In genomic region chr14:91185721-91186120, GRCh38 we compare ENCODE assay signal across 32 cellular contexts. TPM values are rescaled to one million over a fixed set of nuclear protein-coding genes. Genes with fewer than 3 reads are reported as not detected.
DNase-seq lines count a peak whose midpoint lies in the region; ATAC-seq, FAIRE-seq and TF ChIP-seq lines count a peak whose summit lies in the region.
"Had no signal": no experiment of that assay in that cellular context is flagged by ENCODE, and none has a peak within 500 bp of the region (broad histone marks: within the 10 kb centered on the region; RNA-seq: fewer than 3 reads in every experiment).

No MANE protein-coding gene starts in this region.

- H3K27me3 Mint-ChIP-seq in CD8-positive, alpha-beta T cell (ENCODE audit: low read depth), result no peaks in the 10 kb centered on the region
- H3K27me3 Mint-ChIP-seq: activated B cell treated with CpG ODN at 0.5 μM for 24 hours; activated CD4-positive, alpha-beta T cell treated with anti-CD3 and anti-CD28 coated beads, Interleukin-2, amount 10 ng/mL, durations not matched to agents 7 days and 5 days; activated naive CD8-positive, alpha-beta T cell treated with anti-CD3 and anti-CD28 coated beads, Interleukin-2, amount 10 ng/mL, durations not matched to agents 7 days and 5 days; activated T-cell treated with anti-CD3 and anti-CD28 coated beads, Interleukin-2, amount 50 U/mL, for 24 hours; CD4-positive, CD25-positive, alpha-beta regulatory T cell; T-cell had no signal

- no peak overlapping the region for H3K27ac ChIP-seq in fibroblast of lung (ENCODE audit: insufficient read depth, low read length)
- no peak overlapping the region for H3K27ac ChIP-seq in CD8-positive, alpha-beta T cell (ENCODE audit: low read depth, low read length)
- H3K27ac ChIP-seq: colonic mucosa, epithelial cell of prostate, gastroesophageal sphincter, lower lobe of right lung, psoas muscle, SJSA1, tibial nerve had no signal

- H3K4me2 ChIP-seq in fibroblast of lung (ENCODE audit: extremely low read depth, insufficient read depth, low read length), result no peak overlapping the region

- H3K36me3 Mint-ChIP-seq in stimulated activated effector memory CD8-positive, alpha-beta T cell treated with anti-CD3 and anti-CD28 coated beads, Interleukin-12 subunit alpha, Interleukin-12 subunit beta, amount 100 ng/mL, for 72 hours, result peaks cover 93% of the 10 kb centered on the region
- peaks cover 75% of the 10 kb centered on the region for H3K36me3 Mint-ChIP-seq in CD8-positive, alpha-beta T cell

- H3K27me3 ChIP-seq in fibroblast of lung (ENCODE audit: control insufficient read depth, insufficient read depth, low read length), result no peaks in the 10 kb centered on the region
- no peaks in the 10 kb centered on the region for H3K27me3 ChIP-seq in CD8-positive, alpha-beta T cell (ENCODE audit: insufficient read depth, low read length)
- H3K27me3 ChIP-seq: colonic mucosa, gastroesophageal sphincter, SJSA1, tibial nerve had no signal

- peaks cover 7% of the 10 kb centered on the region for H3K4me1 Mint-ChIP-seq in stimulated activated effector memory CD8-positive, alpha-beta T cell treated with anti-CD3 and anti-CD28 coated beads, Interleukin-12 subunit alpha, Interleukin-12 subunit beta, amount 100 ng/mL, for 72 hours
- H3K4me1 Mint-ChIP-seq in CD8-positive, alpha-beta T cell (ENCODE audit: low read depth), result no peaks in the 10 kb centered on the region
- H3K4me1 Mint-ChIP-seq: activated B cell treated with CpG ODN at 0.5 μM for 24 hours, H9 had no signal

- no peak for ATAC-seq in stimulated activated effector memory CD8-positive, alpha-beta T cell treated with anti-CD3 and anti-CD28 coated beads, Interleukin-12 subunit alpha, Interleukin-12 subunit beta, amount 100 ng/mL, for 72 hours
- no peak for ATAC-seq in CD8-positive, alpha-beta T cell
- ATAC-seq: gastroesophageal sphincter, GM12878, lower lobe of right lung, natural killer cell, sciatic nerve, T-cell had no signal

- H3K4me3 ChIP-seq in fibroblast of lung (replicated peaks in 1 of 4; ENCODE audit: control extremely low read depth in 1 of 4, insufficient read depth in 1 of 4, low read depth in 3 of 4, low read length in 4 of 4), result no peak overlapping the region
- no peak overlapping the region for H3K4me3 ChIP-seq in CD8-positive, alpha-beta T cell (ENCODE audit: low read depth, low read length)
- H3K4me3 ChIP-seq: colonic mucosa, gastroesophageal sphincter, GM12878, lower lobe of right lung, psoas muscle, SJSA1, tibial nerve had no signal

- DNase-seq in ELR (ENCODE audit: low read depth), result peak; percentile 64
- DNase-seq in LHCN-M2 (ENCODE audit: low read depth), result peak; percentile 77
- DNase-seq in fibroblast of lung (ENCODE audit: low read depth in 2 of 2), result peak; percentile 17 to 54
- DNase-seq in urothelium cell line (ENCODE audit: low spot score), result no peak
- no peak for DNase-seq in stimulated activated effector memory CD8-positive, alpha-beta T cell treated with anti-CD3 and anti-CD28 coated beads, Interleukin-12 subunit alpha, Interleukin-12 subunit beta, amount 100 ng/mL, for 72 hours (ENCODE audit: low spot score in 2 of 2)
- no peak for DNase-seq in CD8-positive, alpha-beta T cell
- DNase-seq in activated CD4-positive, alpha-beta T cell treated with anti-CD3 and anti-CD28 coated beads, Interleukin-2, amount 50 U/mL, for 48 hours, result no peak
- DNase-seq: activated B cell treated with CpG ODN at 0.5 μM for 24 hours; activated CD4-positive, alpha-beta T cell treated with anti-CD3 and anti-CD28 coated beads, Interleukin-2, amount 10 ng/mL, durations not matched to agents 7 days and 5 days; activated effector memory CD4-positive, alpha-beta T cell treated with anti-CD3 and anti-CD28 coated beads, Interleukin-2, amount 50 U/mL, for 16 hours; activated naive CD8-positive, alpha-beta T cell treated with anti-CD3 and anti-CD28 coated beads, Interleukin-2, amount 10 ng/mL, durations not matched to agents 7 days and 5 days; activated T-cell treated with anti-CD3 and anti-CD28 coated beads, Interleukin-2, amount 50 U/mL, for 24 hours; CD4-positive, CD25-positive, alpha-beta regulatory T cell; colonic mucosa; effector CD8-positive, alpha-beta T cell; H9; kidney glomerular epithelial cell; lower lobe of right lung; natural killer cell; NCI-H1417 treated with DMSO at 0.1 percent for 48 hours; NCI-H2081 treated with DMSO at 0.1 percent for 48 hours; nucleus accumbens; psoas muscle; stimulated activated CD4-positive, alpha-beta T cell treated with anti-CD3 and anti-CD28 coated beads, Interleukin-4, amount 100 ng/mL, for 1 hour; T-cell had no signal

- H3K9ac ChIP-seq in fibroblast of lung (ENCODE audit: insufficient read depth, low read length), result no peak overlapping the region

- POLR2A ChIA-PET in CD8-positive, alpha-beta T cell (lab: Charles Lee), result interaction anchor here (1.0 kb wide), 1 partner anchor 100 kb away, joined by 3 read pairs; no protein-coding TSS in a partner anchor

- CTCF ChIA-PET in CD8-positive, alpha-beta T cell (lab: Charles Lee), result interaction anchor here (1.3 to 7.7 kb wide), 3 partner anchors 11 to 243 kb away, joined by 3 to 45 read pairs (median 5); no protein-coding TSS in a partner anchor

- H3K27ac Mint-ChIP-seq in stimulated activated effector memory CD8-positive, alpha-beta T cell treated with anti-CD3 and anti-CD28 coated beads, Interleukin-12 subunit alpha, Interleukin-12 subunit beta, amount 100 ng/mL, for 72 hours, result no peak overlapping the region
- no peak overlapping the region for H3K27ac Mint-ChIP-seq in CD8-positive, alpha-beta T cell
- H3K27ac Mint-ChIP-seq: activated B cell treated with CpG ODN at 0.5 μM for 24 hours; activated naive CD8-positive, alpha-beta T cell treated with anti-CD3 and anti-CD28 coated beads, Interleukin-2, amount 10 ng/mL, durations not matched to agents 7 days and 5 days; activated T-cell treated with anti-CD3 and anti-CD28 coated beads, Interleukin-2, amount 50 U/mL, for 24 hours; H9; natural killer cell; T-cell had no signal

- FAIRE-seq in urothelium cell line (lab: Jason Lieb, UNC), result no peak
- FAIRE-seq: astrocyte, GM12878 had no signal

- intact Hi-C loops in CD8-positive, alpha-beta T cell (cut with DNase I, micrococcal nuclease), result no loop called here

- H4K20me1 ChIP-seq in fibroblast of lung (ENCODE audit: control insufficient read depth, extremely low read depth, insufficient read depth, low read length), result no peaks in the 10 kb centered on the region

- no peaks in the 10 kb centered on the region for H3K9me3 ChIP-seq in fibroblast of lung (ENCODE audit: control insufficient read depth, insufficient read depth, low read depth, low read length)
- H3K9me3 ChIP-seq in CD8-positive, alpha-beta T cell (ENCODE audit: low read length), result no peaks in the 10 kb centered on the region
- H3K9me3 ChIP-seq: colonic mucosa, gastroesophageal sphincter, lower lobe of right lung, psoas muscle, SJSA1, tibial nerve had no signal

- H3K4me3 Mint-ChIP-seq in stimulated activated effector memory CD8-positive, alpha-beta T cell treated with anti-CD3 and anti-CD28 coated beads, Interleukin-12 subunit alpha, Interleukin-12 subunit beta, amount 100 ng/mL, for 72 hours, result no peak overlapping the region
- H3K4me3 Mint-ChIP-seq in CD8-positive, alpha-beta T cell, result no peak overlapping the region
- H3K4me3 Mint-ChIP-seq: activated B cell treated with CpG ODN at 0.5 μM for 24 hours; activated CD4-positive, alpha-beta T cell treated with anti-CD3 and anti-CD28 coated beads, Interleukin-2, amount 10 ng/mL, durations not matched to agents 7 days and 5 days; activated naive CD8-positive, alpha-beta T cell treated with anti-CD3 and anti-CD28 coated beads, Interleukin-2, amount 10 ng/mL, durations not matched to agents 7 days and 5 days; activated T-cell treated with anti-CD3 and anti-CD28 coated beads, Interleukin-2, amount 50 U/mL, for 24 hours; CD4-positive, CD25-positive, alpha-beta regulatory T cell; H9; natural killer cell; T-cell had no signal

- no peak for TF ChIP-seq CTCF in fibroblast of lung (conservative IDR thresholded peaks at IDR 0.05 in 1 of 2, IDR thresholded peaks at IDR 0.05 in 1 of 2; ENCODE audit: low read depth in 1 of 2, low read length in 2 of 2)
- no peak for TF ChIP-seq CTCF in CD8-positive, alpha-beta T cell (IDR thresholded peaks at IDR 0.05)

- H2AFZ ChIP-seq in fibroblast of lung (ENCODE audit: low read length), result no peak overlapping the region

- H3K4me1 ChIP-seq in fibroblast of lung (ENCODE audit: control insufficient read depth, extremely low read depth, insufficient read depth, low read length), result peaks cover 2% of the 10 kb centered on the region
- no peaks in the 10 kb centered on the region for H3K4me1 ChIP-seq in CD8-positive, alpha-beta T cell (ENCODE audit: insufficient read depth, low read length)
- H3K4me1 ChIP-seq: colonic mucosa, gastroesophageal sphincter, lower lobe of right lung, psoas muscle, SJSA1, tibial nerve had no signal

- H3K79me2 ChIP-seq in fibroblast of lung (ENCODE audit: control insufficient read depth, insufficient read depth, low read length), result no peaks in the 10 kb centered on the region

- H3K9me3 Mint-ChIP-seq in stimulated activated effector memory CD8-positive, alpha-beta T cell treated with anti-CD3 and anti-CD28 coated beads, Interleukin-12 subunit alpha, Interleukin-12 subunit beta, amount 100 ng/mL, for 72 hours, result no peaks in the 10 kb centered on the region
- no peaks in the 10 kb centered on the region for H3K9me3 Mint-ChIP-seq in CD8-positive, alpha-beta T cell
- H3K9me3 Mint-ChIP-seq: activated B cell treated with CpG ODN at 0.5 μM for 24 hours; activated CD4-positive, alpha-beta T cell treated with anti-CD3 and anti-CD28 coated beads, Interleukin-2, amount 10 ng/mL, durations not matched to agents 7 days and 5 days; activated naive CD8-positive, alpha-beta T cell treated with anti-CD3 and anti-CD28 coated beads, Interleukin-2, amount 10 ng/mL, durations not matched to agents 7 days and 5 days; activated T-cell treated with anti-CD3 and anti-CD28 coated beads, Interleukin-2, amount 50 U/mL, for 24 hours; H9; natural killer cell; T-cell had no signal

- H3K36me3 ChIP-seq in fibroblast of lung (ENCODE audit: control insufficient read depth, insufficient read depth, low read length), result peaks cover 9% of the 10 kb centered on the region
- peaks cover 40% of the 10 kb centered on the region for H3K36me3 ChIP-seq in CD8-positive, alpha-beta T cell (ENCODE audit: insufficient read depth, low read length)
- H3K36me3 ChIP-seq: SJSA1 had no signal

RNA-seq across cellular contexts. Expression of gene GPR68, which starts 58.8 kb away (rescaled TPM):
- total RNA-seq in LHCN-M2 (2014; rRNA removed) (6.5 and 8.6 TPM in 2 replicates), fibroblast of lung (0.26 and 0.66 TPM in 2 replicates)
- polyA plus RNA-seq in LHCN-M2 (2012), result 2.4 TPM
- polyA plus RNA-seq in fibroblast of lung, result 0.37 and 1.3 TPM in 2 replicates
- 0.36 and 2.2 TPM in 2 replicates for polyA plus RNA-seq in fibroblast of lung (2012)
- polyA minus RNA-seq in fibroblast of lung (ENCODE audit: low replicate concordance), result 5.5 TPM in 1 of 2 replicates, not detected in the other
- total RNA-seq in CD8-positive, alpha-beta T cell, result 1 to 10 TPM; 3.6 to 5.1 TPM
- total RNA-seq: SJSA1 had no signal

Comparison
In these comparisons a context has a peak if more than half of its experiments do, and no peak if none do; other contexts are left out.
1. DNase-seq: peak in ELR (single experiment), LHCN-M2 (single experiment) and fibroblast of lung (2 of 2); none in urothelium cell line (single experiment), stimulated activated effector memory CD8-positive, alpha-beta T cell treated with anti-CD3 and anti-CD28 coated beads, Interleukin-12 subunit alpha, Interleukin-12 subunit beta, amount 100 ng/mL, for 72 hours (0 of 2), CD8-positive, alpha-beta T cell (0 of 7) and activated CD4-positive, alpha-beta T cell treated with anti-CD3 and anti-CD28 coated beads, Interleukin-2, amount 50 U/mL, for 48 hours (0 of 2).